In the genomic region with DNA sequence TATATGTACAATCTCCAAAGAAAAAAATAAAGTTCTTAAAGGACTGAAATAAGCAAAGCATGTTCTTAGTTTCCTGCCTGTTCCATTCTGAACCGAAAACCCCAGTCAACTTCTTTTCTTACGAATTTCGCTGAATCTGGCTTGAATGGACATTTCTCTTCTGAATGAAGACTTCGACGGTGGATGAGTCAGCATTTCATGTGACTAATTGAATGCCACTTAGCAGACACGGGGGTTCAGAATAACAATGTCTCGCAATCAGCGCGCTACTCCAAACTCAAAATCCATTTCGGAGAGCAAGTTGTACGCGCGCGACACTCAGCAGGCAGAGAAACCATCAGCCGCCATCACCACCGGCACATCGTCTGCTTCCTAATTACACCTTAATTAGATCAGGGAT, we compare ENCODE assay signal across 25 cellular contexts.
DNase-seq lines count a peak whose midpoint lies in the region; ATAC-seq, FAIRE-seq and TF ChIP-seq lines count a peak whose summit lies in the region.
"Had no signal": no experiment of that assay in that cellular context is flagged by ENCODE, and none has a peak within 500 bp of the region (broad histone marks: within the 10 kb centered on the region; RNA-seq: fewer than 3 reads in every experiment).

No MANE protein-coding gene starts in this region.

- dilution Hi-C loops in keratinocyte (cut with MboI; ENCODE audit: extremely low pct_ligation_motif_present, low sequenced_read_pairs), result no loop called here

- no peak overlapping the region for H3K4me3 ChIP-seq in A673 (ENCODE audit: low read depth, low read length, poor library complexity, severe bottlenecking)
- H3K4me3 ChIP-seq in astrocyte of the spinal cord (ENCODE audit: low read depth, low read length), result no peak overlapping the region
- H3K4me3 ChIP-seq in keratinocyte (ENCODE audit: control insufficient read depth in 2 of 3, extremely low read depth in 1 of 3, insufficient read depth in 2 of 3, low read depth in 1 of 3, low read length in 3 of 3), result no peak overlapping the region
- H3K4me3 ChIP-seq: BLaER1, lower lobe of right lung, SJSA1, transverse colon had no signal

- H3K9ac ChIP-seq in keratinocyte (ENCODE audit: control insufficient read depth, extremely low read depth, insufficient read depth, low read length), result no peak overlapping the region
- H3K9ac ChIP-seq: BLaER1 had no signal

- H3K9me3 ChIP-seq in A673 (ENCODE audit: low read depth, low read length, poor library complexity, severe bottlenecking) (no peaks in the 10 kb centered on the region), keratinocyte (ENCODE audit: control insufficient read depth, low read depth, low read length) (no peaks in the 10 kb centered on the region)
- H3K9me3 ChIP-seq: BLaER1, lower lobe of right lung, SJSA1, transverse colon had no signal

- no peaks in the 10 kb centered on the region for H3K9me1 ChIP-seq in keratinocyte (ENCODE audit: control insufficient read depth, extremely low read depth, insufficient read depth, low read length)

- FAIRE-seq in HTR-8/SVneo (lab: Jason Lieb, UNC) (no peak), keratinocyte (lab: Jason Lieb, UNC) (peak; percentile 5)
- FAIRE-seq: G401.6 had no signal

- H3K4me2 ChIP-seq in keratinocyte (ENCODE audit: control insufficient read depth, extremely low read depth, insufficient read depth, low read depth, low read length), result no peak overlapping the region
- H3K4me2 ChIP-seq: BLaER1 had no signal

- no TSS peak for BruUV-seq in A673 (replicated peaks; lab: Mats Ljungman, UMichigan)

- POLR2A ChIA-PET in A673 (lab: Charles Lee; ENCODE audit: low non-redundant PET), result no interaction called here

- no peak overlapping the region for H2AFZ ChIP-seq in keratinocyte (ENCODE audit: control insufficient read depth, low read length)

- no peak for ATAC-seq in HG02798 (IDR thresholded peaks at IDR 0.05; ENCODE audit: poor library complexity, unreplicated experiment)
- no peak for ATAC-seq in GM18870 (IDR thresholded peaks at IDR 0.05; ENCODE audit: unreplicated experiment)
- ATAC-seq: lower lobe of right lung; naive thymus-derived CD4-positive, alpha-beta T cell; stimulated activated memory B cell treated with anti-CD40 and anti-IgM and Interleukin-4, amounts not matched to agents 10 μg/mL and 1 μg/mL and 100 μg/mL, for 72 hours; T-cell had no signal

- intact Hi-C loops in A673 (cut with micrococcal nuclease; ENCODE audit: unreplicated experiment), result no loop called here

- H3K36me3 ChIP-seq in A673 (ENCODE audit: insufficient read depth, low read length, poor library complexity, severe bottlenecking), result no peaks in the 10 kb centered on the region
- no peaks in the 10 kb centered on the region for H3K36me3 ChIP-seq in keratinocyte (ENCODE audit: control insufficient read depth in 2 of 2, extremely low read depth in 1 of 2, insufficient read depth in 2 of 2, low read length in 2 of 2)
- H3K36me3 ChIP-seq: BLaER1, lower lobe of right lung, SJSA1, transverse colon had no signal

- H3K4me1 ChIP-seq in A673 (ENCODE audit: insufficient read depth, low read length, poor library complexity, severe bottlenecking) (no peaks in the 10 kb centered on the region), keratinocyte (ENCODE audit: control insufficient read depth, extremely low read depth, insufficient read depth, low read length) (no peaks in the 10 kb centered on the region)
- H3K4me1 ChIP-seq: lower lobe of right lung, SJSA1 had no signal

- no peaks in the 10 kb centered on the region for H4K20me1 ChIP-seq in keratinocyte (ENCODE audit: control insufficient read depth, extremely low read depth, insufficient read depth, low read length)
- H4K20me1 ChIP-seq: BLaER1 had no signal

- no peaks in the 10 kb centered on the region for H3K79me2 ChIP-seq in keratinocyte (ENCODE audit: control insufficient read depth, insufficient read depth, low read length)

- H3K27ac ChIP-seq in A673 (ENCODE audit: low read depth, low read length, poor library complexity, severe bottlenecking) (no peak overlapping the region), keratinocyte (ENCODE audit: control insufficient read depth, insufficient read depth, low read length) (no peak overlapping the region)
- H3K27ac ChIP-seq: BLaER1, lower lobe of right lung, SJSA1, transverse colon had no signal

- in situ Hi-C loops in astrocyte of the spinal cord (cut with HindIII; ENCODE audit: low sequenced_read_pairs), result no loop called here

- CTCF ChIA-PET in A673 (lab: Charles Lee), result no interaction called here

- DNase-seq in A673 (ENCODE audit: low spot score), result peak; percentile 43
- peak; percentile 10 for DNase-seq in HTR-8/SVneo (ENCODE audit: insufficient read length, low spot score)
- peak; percentile 49 for DNase-seq in astrocyte of the spinal cord (ENCODE audit: low read depth, low spot score)
- no peak for DNase-seq in keratinocyte (ENCODE audit: low read depth, low spot score)
- DNase-seq in kidney tubule cell (ENCODE audit: low spot score), result no peak
- no peak for DNase-seq in LoVo (ENCODE audit: low spot score)
- DNase-seq: activated CD4-positive, alpha-beta T cell treated with anti-CD3 and anti-CD28 coated beads for 48 hours; activated effector memory CD4-positive, alpha-beta T cell treated with anti-CD3 and anti-CD28 coated beads, Interleukin-2, amount 50 U/mL, for 16 hours; activated T-cell treated with anti-CD3 and anti-CD28 coated beads, Interleukin-2, amount 50 U/mL, for 24 hours; central memory CD4-positive, alpha-beta T cell; foreskin fibroblast; lower lobe of right lung; naive thymus-derived CD4-positive, alpha-beta T cell; NCI-H1105; NCI-H187 treated with DMSO at 0.1 percent for 48 hours; NCI-H446; RPMI8226; T-cell; transverse colon had no signal

- no peaks in the 10 kb centered on the region for H3K27me3 ChIP-seq in A673 (replicated peaks; ENCODE audit: insufficient read depth, low read depth, low read length, poor library complexity)
- no peaks in the 10 kb centered on the region for H3K27me3 ChIP-seq in keratinocyte (ENCODE audit: control insufficient read depth, extremely low read depth, insufficient read depth, low read length)
- H3K27me3 ChIP-seq: BLaER1, SJSA1, transverse colon had no signal

- TF ChIP-seq CTCF in A673 (conservative IDR thresholded peaks at IDR 0.05; ENCODE audit: low read depth, low read length), result no peak
- TF ChIP-seq CTCF in astrocyte of the spinal cord (IDR thresholded peaks at IDR 0.05; ENCODE audit: low read depth, low read length), result no peak
- TF ChIP-seq CTCF in keratinocyte (optimal IDR thresholded peaks at IDR 0.05 in 1 of 3, IDR thresholded peaks at IDR 0.05 in 1 of 3, conservative IDR thresholded peaks at IDR 0.05 in 1 of 3; ENCODE audit: extremely low read depth in 1 of 3, insufficient read depth in 2 of 3, low read length in 3 of 3), result no peak

Comparison
In these comparisons a context has a peak if more than half of its experiments do, and no peak if none do; other contexts are left out.
1. DNase-seq: peak in A673 (single experiment), HTR-8/SVneo (single experiment) and astrocyte of the spinal cord (single experiment); none in keratinocyte (single experiment), kidney tubule cell (single experiment) and LoVo (single experiment).